ENCODE assay signal across 21 cellular contexts in genomic region chr1:59481915-59482505, GRCh38.
DNase-seq lines count a peak whose midpoint lies in the region; ATAC-seq and TF ChIP-seq lines count a peak whose summit lies in the region.
"Had no signal": no experiment of that assay in that cellular context is flagged by ENCODE, and none has a peak within 500 bp of the region (broad histone marks: within the 10 kb centered on the region; RNA-seq: fewer than 3 reads in every experiment).

No MANE protein-coding gene starts in this region.

- TF ChIP-seq CTCF in osteoblast (IDR thresholded peaks at IDR 0.05; ENCODE audit: extremely low read depth, low read depth, low read length): no peak

- H4K20me1 ChIP-seq in osteoblast (ENCODE audit: insufficient read depth, low read length): no peaks in the 10 kb centered on the region

- no peak overlapping the region for H3K4me3 ChIP-seq in osteoblast (ENCODE audit: insufficient read depth, low read length)
- no peak overlapping the region for H3K4me3 ChIP-seq in H7 (ENCODE audit: insufficient read depth, low read depth, low read length)
- H3K4me3 ChIP-seq: dorsolateral prefrontal cortex, left lung, right lobe of liver had no signal

- H3K79me2 ChIP-seq in osteoblast (ENCODE audit: insufficient read depth, low read length): no peaks in the 10 kb centered on the region

- DNase-seq in Daoy (ENCODE audit: low read depth) (peak; percentile 60), NCI-H1694 treated with DMSO at 0.1 percent for 48 hours (lab: John Stamatoyannopoulos, UW) (peak; percentile 3), amniotic stem cell (lab: John Stamatoyannopoulos, UW) (peak; percentile 3), osteoblast (ENCODE audit: insufficient read length, low spot score, missing footprints) (peak; percentile 58), LoVo (ENCODE audit: low spot score) (no peak), H7 (no peak)
- no peak for DNase-seq in activated CD8-positive, alpha-beta memory T cell treated with anti-CD3 and anti-CD28 coated beads, Interleukin-2, amount 50 U/mL, for 48 hours
- DNase-seq: activated CD4-positive, CD25-positive, alpha-beta regulatory T cell treated with anti-CD3 and anti-CD28 coated beads, Interleukin-2, amount 50 U/mL, for 72 hours; activated CD8-positive, alpha-beta memory T cell treated with anti-CD3 and anti-CD28 coated beads for 24 hours; activated naive CD8-positive, alpha-beta T cell treated with anti-CD3 and anti-CD28 coated beads, Interleukin-2, amount 50 U/mL, for 24 hours; dorsolateral prefrontal cortex; GDM1; glutamatergic neuron; left lung; MV-4-11; NCI-H2029; occipital lobe; right lobe of liver; stimulated activated CD4-positive, alpha-beta T cell treated with anti-CD3 and anti-CD28 coated beads, Interleukin-2, amount 100 ng/mL, for 24 hours had no signal

- H3K4me2 ChIP-seq in osteoblast (ENCODE audit: insufficient read depth, low read length): peak overlapping the region; percentile 51

- no peaks in the 10 kb centered on the region for H3K9me3 ChIP-seq in osteoblast (ENCODE audit: low read depth, low read length)
- H3K9me3 ChIP-seq: left lung, right lobe of liver had no signal

- H2AFZ ChIP-seq in osteoblast (ENCODE audit: low read length): no peak overlapping the region

- H3K36me3 ChIP-seq in osteoblast (ENCODE audit: insufficient read depth, low read length): no peaks in the 10 kb centered on the region
- no peaks in the 10 kb centered on the region for H3K36me3 ChIP-seq in H7 (replicated peaks; ENCODE audit: control insufficient read depth, insufficient read depth, low read length)
- H3K36me3 ChIP-seq: left lung, right lobe of liver had no signal

- ATAC-seq in GM21367 (IDR thresholded peaks at IDR 0.05; ENCODE audit: unreplicated experiment): no peak
- ATAC-seq: activated naive CD8-positive, alpha-beta T cell treated with anti-CD3 and anti-CD28 coated beads, Interleukin-2, amount 50 U/mL, for 24 hours; left lung had no signal

- peak overlapping the region; percentile 51 for H3K27ac ChIP-seq in osteoblast (ENCODE audit: low read depth, low read length)
- H3K27ac ChIP-seq: dorsolateral prefrontal cortex, epithelial cell of prostate, left lung had no signal

- no peaks in the 10 kb centered on the region for H3K27me3 ChIP-seq in osteoblast (ENCODE audit: insufficient read depth, low read length)
- no peaks in the 10 kb centered on the region for H3K27me3 ChIP-seq in H7 (ENCODE audit: control insufficient read depth, insufficient read depth, low read length)
- H3K27me3 ChIP-seq: dorsolateral prefrontal cortex, left lung, right lobe of liver had no signal

- peaks cover 47% of the 10 kb centered on the region for H3K4me1 ChIP-seq in osteoblast (ENCODE audit: insufficient read depth, low read length)

Comparison
In these comparisons a context has a peak if more than half of its experiments do, and no peak if none do; other contexts are left out.
1. DNase-seq: peak in Daoy (single experiment), NCI-H1694 treated with DMSO at 0.1 percent for 48 hours (single experiment), amniotic stem cell (single experiment) and osteoblast (single experiment); none in LoVo (single experiment), activated CD8-positive, alpha-beta memory T cell treated with anti-CD3 and anti-CD28 coated beads, Interleukin-2, amount 50 U/mL, for 48 hours (single experiment) and H7 (single experiment).